23 cellular contexts compared by ENCODE assay signal in genomic region chr9:37739222-37739621, GRCh38. TPM values are rescaled to one million over a fixed set of nuclear protein-coding genes. Genes with fewer than 3 reads are reported as not detected.
DNase-seq lines count a peak whose midpoint lies in the region; ATAC-seq, FAIRE-seq and TF ChIP-seq lines count a peak whose summit lies in the region.
"Had no signal": no experiment of that assay in that cellular context is flagged by ENCODE, and none has a peak within 500 bp of the region (broad histone marks: within the 10 kb centered on the region; RNA-seq: fewer than 3 reads in every experiment).

No MANE protein-coding gene starts in this region.

- H3K27ac ChIP-seq in H9 (ENCODE audit: insufficient read length, low read depth, low read length), result no peak overlapping the region
- H3K27ac ChIP-seq in K562 (ENCODE audit: extremely low read depth, low read depth, low read length), result no peak overlapping the region
- no peak overlapping the region for H3K27ac ChIP-seq in tibial artery
- H3K27ac ChIP-seq: BLaER1 had no signal

- peaks cover 9% of the 10 kb centered on the region for H3K27me3 Mint-ChIP-seq in H9 (ENCODE audit: low read depth)

- no peak overlapping the region for H3K23ac ChIP-seq in H9 (ENCODE audit: insufficient read length, low read depth, low read length)

- H3K36me3 ChIP-seq in K562 (ENCODE audit: control insufficient read depth, insufficient read depth, low read length), result no peaks in the 10 kb centered on the region
- H3K36me3 ChIP-seq in tibial artery, result no peaks in the 10 kb centered on the region
- H3K36me3 ChIP-seq: BE2C had no signal

- no peak overlapping the region for H3K56ac ChIP-seq in H9 (ENCODE audit: insufficient read length, low read depth, low read length)

- no TSS peak for BruUV-seq in K562 (replicated peaks; lab: Mats Ljungman, UMichigan)

- CTCF ChIA-PET in K562 (lab: Yijun Ruan, JAX; ENCODE audit: low intra/inter-chr PET ratio), result no interaction called here

- H3K79me2 ChIP-seq in H9 (ENCODE audit: insufficient read depth, low read length), result no peaks in the 10 kb centered on the region
- no peaks in the 10 kb centered on the region for H3K79me2 ChIP-seq in K562 (ENCODE audit: control insufficient read depth, insufficient read depth, low read length)

- H3K9me3 ChIP-seq in H9 (ENCODE audit: control insufficient read depth, low read depth, low read length) (no peaks in the 10 kb centered on the region), K562 (replicated peaks; ENCODE audit: control insufficient read depth, insufficient read depth, low read depth, low read length) (no peaks in the 10 kb centered on the region), tibial artery (no peaks in the 10 kb centered on the region)
- H3K9me3 ChIP-seq: BE2C, BLaER1 had no signal

- H3K4me3 ChIP-seq in K562 (no peak overlapping the region), tibial artery (no peak overlapping the region)
- H3K4me3 ChIP-seq: BLaER1 had no signal

- H4K91ac ChIP-seq in H9 (ENCODE audit: insufficient read length, low read depth, low read length), result no peak overlapping the region

- H2BK12ac ChIP-seq in H9 (ENCODE audit: insufficient read length, low read depth, low read length), result no peak overlapping the region

- H3K4ac ChIP-seq in H9 (ENCODE audit: low read depth, low read length), result no peak overlapping the region

- peaks cover 8 to 17% of the 10 kb centered on the region in 2 experiments for H3K4me1 Mint-ChIP-seq in H9
- H3K4me1 Mint-ChIP-seq: CD14-positive monocyte; CD4-positive, alpha-beta memory T cell; CD4-positive, CD25-positive, alpha-beta regulatory T cell; CD8-positive, alpha-beta memory T cell had no signal

- intact Hi-C loops in K562 (cut with micrococcal nuclease), result no loop called here
- intact Hi-C loops in posterior vena cava (cut with DNase I), result no loop called here
- intact Hi-C loops in tibial artery (cut with DNase I; ENCODE audit: low total_unique reads), result no loop called here

- no peaks in the 10 kb centered on the region for H3K9me3 Mint-ChIP-seq in H9
- H3K9me3 Mint-ChIP-seq: CD14-positive monocyte; CD4-positive, alpha-beta memory T cell; CD4-positive, CD25-positive, alpha-beta regulatory T cell; CD8-positive, alpha-beta memory T cell had no signal

- H3K36me3 Mint-ChIP-seq in H9 (ENCODE audit: insufficient read depth in 1 of 3, low read depth in 3 of 3), result no peaks in the 10 kb centered on the region
- H3K36me3 Mint-ChIP-seq: CD14-positive monocyte; CD4-positive, alpha-beta memory T cell; CD4-positive, CD25-positive, alpha-beta regulatory T cell; CD8-positive, alpha-beta memory T cell had no signal

- no peak overlapping the region for H2BK120ac ChIP-seq in H9 (ENCODE audit: low read depth, low read length, poor library complexity, severe bottlenecking)

- H3K4me2 ChIP-seq in H9 (ENCODE audit: insufficient read depth, insufficient read length, low read length), result no peak overlapping the region
- H3K4me2 ChIP-seq in K562 (ENCODE audit: insufficient read depth, low read length), result no peak overlapping the region
- H3K4me2 ChIP-seq: BLaER1 had no signal

- ATAC-seq in K562 (peak; percentile 10; the same call in 2 of the 3 replicates), GM18873 (IDR thresholded peaks at IDR 0.05; ENCODE audit: low FRiP score, unreplicated experiment) (no peak)

- H3K4me3 Mint-ChIP-seq in H9, result no peak overlapping the region
- H3K4me3 Mint-ChIP-seq: CD14-positive monocyte; CD4-positive, alpha-beta memory T cell; CD8-positive, alpha-beta memory T cell had no signal

- in situ Hi-C loops in K562 (cut with MboI), result loop anchor here (25.0 kb wide), 1 partner anchor 623 kb away; no protein-coding TSS in a partner anchor

- H2AFZ ChIP-seq in H9 (ENCODE audit: low read length), result no peak overlapping the region
- no peak overlapping the region for H2AFZ ChIP-seq in K562 (ENCODE audit: low read depth, low read length)

- POLR2A ChIA-PET in K562 (lab: Yijun Ruan, JAX), result interaction anchor here (0.7 to 0.9 kb wide), 2 partner anchors 9 to 15 kb away, joined by 3 read pairs; no protein-coding TSS in a partner anchor

- H3K27me3 ChIP-seq in H9 (ENCODE audit: insufficient read depth, low read length), result no peaks in the 10 kb centered on the region
- H3K27me3 ChIP-seq in K562 (ENCODE audit: control insufficient read depth in 2 of 2, insufficient read depth in 2 of 2, low read length in 2 of 2), result peaks cover 44 to 47% of the 10 kb centered on the region in 2 experiments
- H3K27me3 ChIP-seq in tibial artery, result peaks cover 0 to 5% of the 10 kb centered on the region in 2 donors
- H3K27me3 ChIP-seq: BE2C, BLaER1 had no signal

- H3K79me1 ChIP-seq in H9 (ENCODE audit: insufficient read depth, low read depth, low read length, poor library complexity, severe bottlenecking), result no peaks in the 10 kb centered on the region

- WGBS in H9 (ENCODE audit: extremely low coverage, insufficient read length, low lambda C conversion rate), result no CpG with 5 or more reads among the region's 5 CpGs
- 17% methylated on average over 5 of the region's 5 CpGs for WGBS in K562 (ENCODE audit: insufficient coverage, low coverage, missing lambda C conversion rate)

- no peaks in the 10 kb centered on the region for H3K4me1 ChIP-seq in H9 (ENCODE audit: insufficient read depth, low read length)
- H3K4me1 ChIP-seq in K562 (replicated peaks in 1 of 2; ENCODE audit: control insufficient read depth in 2 of 2, insufficient read depth in 2 of 2, low read length in 2 of 2), result peaks cover 0 to 10% of the 10 kb centered on the region in 2 experiments; a peak in 2 of 5 replicates
- no peaks in the 10 kb centered on the region for H3K4me1 ChIP-seq in tibial artery
- H3K4me1 ChIP-seq: BE2C had no signal

- no peak overlapping the region for H3T11ph ChIP-seq in H9 (ENCODE audit: low read length)

- no peak for TF ChIP-seq EP300 in K562 (IDR thresholded peaks at IDR 0.05; ENCODE audit: low read length)

- H2BK15ac ChIP-seq in H9 (ENCODE audit: low read depth, low read length), result no peak overlapping the region

- peak overlapping the region; percentile 13; the same call in 1 of the 2 replicates for H3K14ac ChIP-seq in H9 (ENCODE audit: insufficient read depth, low read length)

- no peak overlapping the region for H4K5ac ChIP-seq in H9 (ENCODE audit: insufficient read length, low read depth, low read length)

- H3K9ac ChIP-seq in H9 (ENCODE audit: extremely low read depth, insufficient read length, low read length) (no peak overlapping the region), K562 (ENCODE audit: insufficient read depth in 1 of 2, low read depth in 2 of 2, low read length in 2 of 2) (no peak overlapping the region)
- H3K9ac ChIP-seq: BLaER1 had no signal

- no peak overlapping the region for H2BK20ac ChIP-seq in H9 (ENCODE audit: low read depth, low read length, poor library complexity, severe bottlenecking)

- no peak overlapping the region for H2BK5ac ChIP-seq in H9 (ENCODE audit: insufficient read length, low read length)

- peak overlapping the region in 1 of 3 experiments; percentile 54; a peak in 1 of 7 replicates for H3K27ac Mint-ChIP-seq in H9

- no peak overlapping the region for H4K8ac ChIP-seq in H9 (replicated peaks; ENCODE audit: insufficient read length, low read depth, low read length)

- peaks cover 4% of the 10 kb centered on the region for H3K9me1 ChIP-seq in K562 (ENCODE audit: control insufficient read depth, insufficient read depth, low read length)

- no peak for TF ChIP-seq RAD21 in K562 (CRISPR knock-in tag; conservative IDR thresholded peaks at IDR 0.05 in 1 of 2, IDR thresholded peaks at IDR 0.05 in 1 of 2)

- TF ChIP-seq POLR2A in K562 (conservative IDR thresholded peaks at IDR 0.05), result no peak

- H4K20me1 ChIP-seq in H9 (ENCODE audit: control insufficient read depth, insufficient read depth, insufficient read length) (peaks cover 2% of the 10 kb centered on the region), K562 (replicated peaks; ENCODE audit: control insufficient read depth, insufficient read depth, low read length) (no peaks in the 10 kb centered on the region)
- H4K20me1 ChIP-seq: BLaER1 had no signal

- DNase-seq in H9, result no peak
- peak; percentile 48 for DNase-seq in NCI-H82 treated with DMSO at 0.1 percent for 48 hours (lab: John Stamatoyannopoulos, UW; ENCODE audit: unreplicated experiment)
- DNase-seq in K562 (ENCODE audit: extremely low read depth in 1 of 4, low spot score in 3 of 4), result no peak
- peak; percentile 48 for DNase-seq in posterior vena cava (ENCODE audit: low spot score)
- no peak for DNase-seq in tibial artery
- no peak for DNase-seq in RKO (ENCODE audit: low spot score)
- no peak for DNase-seq in NOMO-1 treated with DMSO at 0.1 percent for 48 hours (lab: John Stamatoyannopoulos, UW; ENCODE audit: unreplicated experiment)
- DNase-seq: 8988T; ACHN; BE2C; C1 segment of cervical spinal cord; CD4-positive, alpha-beta memory T cell; CD4-positive, CD25-positive, alpha-beta regulatory T cell; CD8-positive, alpha-beta memory T cell; COR-L47; DMS79 treated with DMSO at 0.1 percent for 48 hours; GF-D8 had no signal

- peaks cover 2% of the 10 kb centered on the region for H3K23me2 ChIP-seq in H9 (ENCODE audit: insufficient read length, low read depth, low read length, poor library complexity, severe bottlenecking)

- TF ChIP-seq CTCF in H9 (conservative IDR thresholded peaks at IDR 0.05) (no peak), K562 (IDR thresholded peaks at IDR 0.05 in 2 of 3, conservative IDR thresholded peaks at IDR 0.05 in 1 of 3; ENCODE audit: insufficient read depth in 2 of 3, low read depth in 1 of 3, low read length in 3 of 3) (no peak), tibial artery (IDR thresholded peaks at IDR 0.05) (no peak)

- no peak for FAIRE-seq in K562 (lab: Jason Lieb, UNC)
- FAIRE-seq: A204.1, G401.6, GM12891 had no signal

- H2AK5ac ChIP-seq in H9 (ENCODE audit: insufficient read length, low read length), result no peak overlapping the region

- H3K18ac ChIP-seq in H9 (ENCODE audit: insufficient read length, low read depth, low read length), result no peak overlapping the region

RNA-seq across cellular contexts. Expression of gene TRMT10B, which starts 14.4 kb away (rescaled TPM):
- total RNA-seq in H9 (2021), result 5.0 and 5.7 TPM in 2 replicates
- total RNA-seq in K562 (2011; cell fraction: chromatin; rRNA removed; ENCODE audit: low replicate concordance), result 16.3 and 23.4 TPM in 2 replicates
- 10.7 and 11.2 TPM in 2 replicates for total RNA-seq in K562 (2011; cell fraction: nucleolus; rRNA removed)
- 13.5 and 20.9 TPM in 2 replicates for total RNA-seq in K562 (2011; cell fraction: nucleoplasm; rRNA removed)
- 2.9 and 5.5 TPM in 2 replicates for total RNA-seq in K562 (2014; rRNA removed)
- total RNA-seq in K562 (2014; rRNA removed; fragmentation: Illumina TruSeq; extraction: Trizol), result 7.4 and 8.7 TPM in 2 replicates
- 5.8 and 6.3 TPM in 2 replicates for total RNA-seq in K562 (2015; rRNA removed; fragmentation: Illumina TruSeq; extraction: Trizol)
- total RNA-seq in K562 (2021), result 5.7 and 6.4 TPM in 2 replicates
- 6.9 and 7.7 TPM in 2 replicates for polyA plus RNA-seq in K562 (2011; rRNA removed)
- polyA plus RNA-seq in K562 (2011; cell fraction: cytosol; rRNA removed), result 1.6 and 4.1 TPM in 2 replicates
- 9.2 and 10.5 TPM in 2 replicates for polyA plus RNA-seq in K562 (2011; cell fraction: nucleus; rRNA removed)
- 8.7 and 10.4 TPM in 2 replicates for polyA plus RNA-seq in K562 (2012)
- polyA plus RNA-seq in K562 (2014; fragmentation: Illumina TruSeq; extraction: Trizol), result 11.5 and 13.4 TPM in 2 replicates
- 10 to 100 TPM in 1 of 2 experiments, 1 to 10 TPM in 1; 7.0 to 10.4 TPM for polyA plus RNA-seq in K562 (2014; fragmentation: Nextera tagmentation; extraction: Ambion mirVana)
- 8.0 and 9.3 TPM in 2 replicates for polyA plus RNA-seq in K562 (2014; rRNA removed)
- 6.5 and 7.7 TPM in 2 replicates for polyA minus RNA-seq in K562 (2011; rRNA and poly(A)+ RNA removed)
- polyA minus RNA-seq in K562 (2011; cell fraction: cytosol; rRNA and poly(A)+ RNA removed), result 2.4 and 4.7 TPM in 2 replicates
- 5.9 and 6.3 TPM in 2 replicates for polyA minus RNA-seq in K562 (2011; cell fraction: nucleus; rRNA and poly(A)+ RNA removed)
- 1 to 10 TPM; 7.4 to 9.9 TPM for total RNA-seq in posterior vena cava

RNA-seq across cellular contexts. Expression of gene EXOSC3, which starts 45.6 kb away (rescaled TPM):
- total RNA-seq in H9 (2021) (81.0 and 93.8 TPM in 2 replicates), K562 (2014; rRNA removed) (166 and 209 TPM in 2 replicates), K562 (2014; rRNA removed; fragmentation: Illumina TruSeq; extraction: Trizol) (130 and 137 TPM in 2 replicates), K562 (2015; rRNA removed; fragmentation: Illumina TruSeq; extraction: Trizol) (112 and 114 TPM in 2 replicates), K562 (2021) (146 and 151 TPM in 2 replicates), posterior vena cava (10 to 100 TPM; 18.3 to 25.3 TPM)
- total RNA-seq in K562 (2011; cell fraction: chromatin; rRNA removed; ENCODE audit: low replicate concordance), result 91.8 and 156 TPM in 2 replicates
- total RNA-seq in K562 (2011; cell fraction: nucleolus; rRNA removed), result 73.7 and 92.2 TPM in 2 replicates
- total RNA-seq in K562 (2011; cell fraction: nucleoplasm; rRNA removed), result 73.4 and 120 TPM in 2 replicates
- polyA plus RNA-seq in K562 (2011; rRNA removed) (50.1 and 85.4 TPM in 2 replicates), K562 (2014; fragmentation: Illumina TruSeq; extraction: Trizol) (79.3 and 90.4 TPM in 2 replicates), K562 (2014; fragmentation: Nextera tagmentation; extraction: Ambion mirVana) (10 to 100 TPM; 18.5 to 29.6 TPM), K562 (2014; rRNA removed) (215 and 266 TPM in 2 replicates)
- polyA plus RNA-seq in K562 (2011; cell fraction: cytosol; rRNA removed), result 45.0 and 109 TPM in 2 replicates
- 35.9 and 39.2 TPM in 2 replicates for polyA plus RNA-seq in K562 (2011; cell fraction: nucleus; rRNA removed)
- 45.6 and 99.5 TPM in 2 replicates for polyA plus RNA-seq in K562 (2012)
- polyA minus RNA-seq in K562 (2011; rRNA and poly(A)+ RNA removed), result 93.7 and 121 TPM in 2 replicates
- polyA minus RNA-seq in K562 (2011; cell fraction: cytosol; rRNA and poly(A)+ RNA removed), result 28.9 and 39.3 TPM in 2 replicates
- polyA minus RNA-seq in K562 (2011; cell fraction: nucleus; rRNA and poly(A)+ RNA removed), result 126 and 166 TPM in 2 replicates

Comparison
In these comparisons a context has a peak if more than half of its experiments do, and no peak if none do; other contexts are left out.
1. DNase-seq: peak in NCI-H82 treated with DMSO at 0.1 percent for 48 hours (single experiment) and posterior vena cava (single experiment); none in H9 (single experiment), K562 (0 of 4), tibial artery (0 of 2), RKO (single experiment) and NOMO-1 treated with DMSO at 0.1 percent for 48 hours (single experiment).